In the genomic region with DNA sequence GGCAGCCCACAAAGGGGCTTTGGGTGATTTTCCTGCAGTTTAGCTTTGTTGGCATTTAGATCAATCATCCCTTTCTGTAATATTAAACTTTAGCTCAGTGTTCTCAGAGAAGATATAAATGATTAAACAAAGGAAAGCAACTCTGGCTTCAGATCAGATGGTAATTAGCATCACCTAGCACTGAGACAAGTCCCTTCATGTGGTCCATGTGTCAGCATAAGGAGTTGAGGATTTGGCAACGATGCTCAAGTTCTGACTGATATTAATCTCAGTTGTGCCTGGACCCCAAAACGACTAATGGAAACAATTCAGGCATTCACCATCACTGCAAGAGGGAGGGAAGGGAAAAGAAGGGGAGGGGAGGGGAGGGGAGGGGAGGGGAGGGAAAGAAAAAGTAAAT, we compare ENCODE assay signal across 21 cellular contexts.
"Had no signal": no experiment of that assay in that cellular context is flagged by ENCODE, and none has a peak within 500 bp of the region (broad histone marks: within the 10 kb centered on the region; RNA-seq: fewer than 3 reads in every experiment).

No MANE protein-coding gene starts in this region.

- FAIRE-seq: endometrium, frontal cortex, kidney had no signal

- H3K27me3 ChIP-seq: esophagus squamous epithelium, sigmoid colon, thyroid gland had no signal

- H3K27ac ChIP-seq: esophagus squamous epithelium, prostate gland, sigmoid colon, stomach, thyroid gland had no signal

- DNase-seq: cerebellar nuclear complex; cortex of kidney; effector memory CD8-positive, alpha-beta T cell; esophagus squamous epithelium; kidney; naive thymus-derived CD8-positive, alpha-beta T cell; nephron progenitor cell; nucleus accumbens; right cardiac atrium; sigmoid colon; stimulated activated CD4-positive, alpha-beta T cell treated with anti-CD3 and anti-CD28 coated beads, Interleukin-2, amount 100 ng/mL, for 24 hours; stimulated activated CD4-positive, alpha-beta T cell treated with anti-CD3 and anti-CD28 coated beads, Interleukin-4, amount 100 ng/mL, for 24 hours; stimulated activated naive CD4-positive, alpha-beta T cell treated with Interleukin-2 at 50 U/mL for 16 hours; stomach; thyroid gland; trophoblast cell had no signal

- H3K4me1 ChIP-seq: prostate gland, sigmoid colon, thyroid gland had no signal

- H3K36me3 ChIP-seq: esophagus squamous epithelium, prostate gland, sigmoid colon, stomach, thyroid gland had no signal

- ATAC-seq: effector memory CD8-positive, alpha-beta T cell; left lobe of liver; naive thymus-derived CD8-positive, alpha-beta T cell; right cardiac atrium; stimulated activated effector memory CD8-positive, alpha-beta T cell treated with anti-CD3 and anti-CD28 coated beads, Interleukin-12 subunit alpha, Interleukin-12 subunit beta, amount 100 ng/mL, for 72 hours had no signal

- H3K4me3 ChIP-seq: esophagus squamous epithelium, prostate gland, sigmoid colon, stomach, thyroid gland had no signal

- H3K9me3 ChIP-seq: esophagus squamous epithelium, prostate gland, sigmoid colon, stomach, thyroid gland had no signal
